19 cellular contexts compared by ENCODE assay signal in genomic region chr6:153537422-153537821, GRCh38.
"Had no signal": no experiment of that assay in that cellular context is flagged by ENCODE, and none has a peak within 500 bp of the region (broad histone marks: within the 10 kb centered on the region; RNA-seq: fewer than 3 reads in every experiment).

No MANE protein-coding gene starts in this region.

- DNase-seq: activated CD4-positive, alpha-beta T cell treated with anti-CD3 and anti-CD28 coated beads for 36 hours; activated CD4-positive, alpha-beta T cell treated with anti-CD3 and anti-CD28 coated beads, Interleukin-2, amount 50 U/mL, for 48 hours; activated gamma-delta T cell treated with Interleukin-2 at 50 U/mL for 16 hours; adrenal gland; effector CD8-positive, alpha-beta T cell; foreskin melanocyte; kidney; left ventricle myocardium superior; naive B cell; right lobe of liver; small intestine; stimulated activated CD4-positive, alpha-beta T cell treated with anti-CD3 and anti-CD28 coated beads, Interleukin-15, amount 100 ng/mL, for 24 hours; stimulated activated CD4-positive, alpha-beta T cell treated with anti-CD3 and anti-CD28 coated beads, Interleukin-2, amount 100 ng/mL, for 48 hours; T-helper 2 cell had no signal

- H3K36me3 Mint-ChIP-seq: activated naive CD4-positive, alpha-beta T cell treated with anti-CD3 and anti-CD28 coated beads, Interleukin-2, amount 50 U/mL, for 72 hours; naive B cell had no signal

- H3K4me1 Mint-ChIP-seq: activated CD4-positive, alpha-beta T cell treated with anti-CD3 and anti-CD28 coated beads for 36 hours; naive B cell; neural crest cell had no signal

- H3K4me1 ChIP-seq: adrenal gland, right lobe of liver, suprapubic skin had no signal

- H3K4me3 Mint-ChIP-seq: activated CD4-positive, alpha-beta T cell treated with anti-CD3 and anti-CD28 coated beads for 36 hours; dendritic cell treated with granulocyte-macrophage colony-stimulating factor and Interleukin-4, amounts not matched to agents 40 ng/mL and 50 ng/mL, for 4 days; naive B cell; neural crest cell; stimulated activated naive CD8-positive, alpha-beta T cell treated with anti-CD3 and anti-CD28 coated beads, Interleukin-15, Interleukin-2, amounts not matched to agents 100 ng/mL and 50 ng/mL, for 24 hours had no signal

- H3K27ac ChIP-seq: adrenal gland, right lobe of liver, suprapubic skin had no signal

- H3K27me3 Mint-ChIP-seq: activated CD4-positive, alpha-beta T cell treated with anti-CD3 and anti-CD28 coated beads for 36 hours; dendritic cell treated with granulocyte-macrophage colony-stimulating factor and Interleukin-4, amounts not matched to agents 40 ng/mL and 50 ng/mL, for 4 days; naive B cell; stimulated activated naive CD8-positive, alpha-beta T cell treated with anti-CD3 and anti-CD28 coated beads, Interleukin-15, Interleukin-2, amounts not matched to agents 100 ng/mL and 50 ng/mL, for 24 hours had no signal

- H3K27me3 ChIP-seq: adrenal gland, right lobe of liver, suprapubic skin had no signal

- ATAC-seq: activated CD4-positive, alpha-beta T cell treated with anti-CD3 and anti-CD28 coated beads for 36 hours; activated naive CD4-positive, alpha-beta T cell treated with anti-CD3 and anti-CD28 coated beads, Interleukin-2, amount 50 U/mL, for 72 hours; left ventricle myocardium superior; right lobe of liver had no signal

- H3K9me3 ChIP-seq: adrenal gland, right lobe of liver, suprapubic skin had no signal

- H3K27ac Mint-ChIP-seq: activated CD4-positive, alpha-beta T cell treated with anti-CD3 and anti-CD28 coated beads for 36 hours; activated naive CD4-positive, alpha-beta T cell treated with anti-CD3 and anti-CD28 coated beads, Interleukin-2, amount 50 U/mL, for 72 hours; dendritic cell treated with granulocyte-macrophage colony-stimulating factor and Interleukin-4, amounts not matched to agents 40 ng/mL and 50 ng/mL, for 4 days; naive B cell; stimulated activated naive CD8-positive, alpha-beta T cell treated with anti-CD3 and anti-CD28 coated beads, Interleukin-15, Interleukin-2, amounts not matched to agents 100 ng/mL and 50 ng/mL, for 24 hours had no signal

- H3K36me3 ChIP-seq: adrenal gland, right lobe of liver, suprapubic skin had no signal

- FAIRE-seq: kidney, small intestine had no signal

- H3K9me3 Mint-ChIP-seq: activated naive CD4-positive, alpha-beta T cell treated with anti-CD3 and anti-CD28 coated beads, Interleukin-2, amount 50 U/mL, for 72 hours; dendritic cell treated with granulocyte-macrophage colony-stimulating factor and Interleukin-4, amounts not matched to agents 40 ng/mL and 50 ng/mL, for 4 days; stimulated activated naive CD8-positive, alpha-beta T cell treated with anti-CD3 and anti-CD28 coated beads, Interleukin-15, Interleukin-2, amounts not matched to agents 100 ng/mL and 50 ng/mL, for 24 hours had no signal

- H3K4me3 ChIP-seq: adrenal gland, right lobe of liver, suprapubic skin had no signal
